In genomic region chr22:37559901-37560681, GRCh38 we compare ENCODE assay signal across 1 cellular context.
TF ChIP-seq lines count a peak whose summit lies in the region.

CDC42EP1 (plus strand) TSS chr22:37560480; CDS start chr22:37566350, 5,870 bp downstream.

TF ChIP-seq in HepG2, 621 proteins besides CTCF, POLR2A, EP300 and RAD21 (continued from another document and continues in another):
- TF ChIP-seq DZIP1 (CRISPR knock-in tag; IDR thresholded peaks at IDR 0.05) (no peak), AHR (CRISPR knock-in tag; IDR thresholded peaks at IDR 0.05) (no peak; the same call in 1 of the 2 replicates), TEAD2 (CRISPR knock-in tag; IDR thresholded peaks at IDR 0.05) (no peak), TGIF2 (CRISPR knock-in tag; IDR thresholded peaks at IDR 0.05) (peak; percentile 17; the same call in 1 of the 2 replicates), NRL (CRISPR knock-in tag; IDR thresholded peaks at IDR 0.05; ENCODE audit: borderline replicate concordance) (peak; percentile 69; the same call in 1 of the 2 replicates), PREB (CRISPR knock-in tag; IDR thresholded peaks at IDR 0.05) (no peak), JUND (CRISPR knock-in tag; IDR thresholded peaks at IDR 0.05) (0 out of 2 replicates have a peak, but pooled peaks have one; percentile 21), ZFYVE20 (CRISPR knock-in tag; IDR thresholded peaks at IDR 0.05; ENCODE audit: borderline replicate concordance, low read depth) (no peak), KMT2B (CRISPR knock-in tag; IDR thresholded peaks at IDR 0.05) (no peak), MEIS1 (CRISPR knock-in tag; IDR thresholded peaks at IDR 0.05; ENCODE audit: borderline replicate concordance) (no peak), SSRP1 (CRISPR knock-in tag; IDR thresholded peaks at IDR 0.05) (0 out of 2 replicates have a peak, but pooled peaks have one; percentile 86), RXRB (CRISPR knock-in tag; IDR thresholded peaks at IDR 0.05; ENCODE audit: borderline replicate concordance) (no peak), PHF20 (CRISPR knock-in tag; IDR thresholded peaks at IDR 0.05) (peak; percentile 53), FLYWCH1 (CRISPR knock-in tag; IDR thresholded peaks at IDR 0.05) (no peak), DR1 (CRISPR knock-in tag; IDR thresholded peaks at IDR 0.05) (no peak), ZNF230 (CRISPR knock-in tag; IDR thresholded peaks at IDR 0.05) (no peak), TRIM24 (CRISPR knock-in tag; IDR thresholded peaks at IDR 0.05) (no peak), ARNT2 (CRISPR knock-in tag; IDR thresholded peaks at IDR 0.05; ENCODE audit: low read depth) (peak; percentile 11; the same call in 1 of the 2 replicates), KDM5A (IDR thresholded peaks at IDR 0.05; ENCODE audit: borderline replicate concordance, low read length) (no peak), MED8 (CRISPR knock-in tag; IDR thresholded peaks at IDR 0.05; ENCODE audit: insufficient replicate concordance) (peak; percentile 45), ZNF556 (CRISPR knock-in tag; IDR thresholded peaks at IDR 0.05; ENCODE audit: borderline replicate concordance) (no peak; the same call in 1 of the 2 replicates), ZNF503 (CRISPR knock-in tag; IDR thresholded peaks at IDR 0.05) (no peak), SOX5 (CRISPR knock-in tag; IDR thresholded peaks at IDR 0.05; ENCODE audit: borderline replicate concordance) (no peak), DNMT3B (CRISPR knock-in tag; conservative IDR thresholded peaks at IDR 0.05) (no peak), SNAPC5 (CRISPR knock-in tag; IDR thresholded peaks at IDR 0.05; ENCODE audit: borderline replicate concordance) (no peak), KDM1A (CRISPR knock-in tag; IDR thresholded peaks at IDR 0.05) (no peak), PRMT3 (CRISPR knock-in tag; IDR thresholded peaks at IDR 0.05; ENCODE audit: borderline replicate concordance, low read depth) (no peak), ARHGAP35 (CRISPR knock-in tag; IDR thresholded peaks at IDR 0.05; ENCODE audit: borderline replicate concordance) (peak; percentile 78; the same call in 1 of the 2 replicates), SALL1 (CRISPR knock-in tag; IDR thresholded peaks at IDR 0.05) (peak; percentile 72), GLI4 (CRISPR knock-in tag; IDR thresholded peaks at IDR 0.05; ENCODE audit: borderline replicate concordance) (no peak), MBD4 (IDR thresholded peaks at IDR 0.05; ENCODE audit: borderline replicate concordance, low read length) (no peak), ZNF639 (CRISPR knock-in tag; conservative IDR thresholded peaks at IDR 0.05) (0 out of 2 replicates have a peak, but pooled peaks have one; percentile 50), MBNL3 (CRISPR knock-in tag; conservative IDR thresholded peaks at IDR 0.05) (no peak), FOSL1 (CRISPR knock-in tag; IDR thresholded peaks at IDR 0.05; ENCODE audit: borderline replicate concordance) (no peak), YEATS2 (CRISPR knock-in tag; IDR thresholded peaks at IDR 0.05; ENCODE audit: borderline replicate concordance) (0 out of 2 replicates have a peak, but pooled peaks have one; percentile 24), ZKSCAN1 (IDR thresholded peaks at IDR 0.05; ENCODE audit: low read length) (no peak)
- TF ChIP-seq, protein P1, sequence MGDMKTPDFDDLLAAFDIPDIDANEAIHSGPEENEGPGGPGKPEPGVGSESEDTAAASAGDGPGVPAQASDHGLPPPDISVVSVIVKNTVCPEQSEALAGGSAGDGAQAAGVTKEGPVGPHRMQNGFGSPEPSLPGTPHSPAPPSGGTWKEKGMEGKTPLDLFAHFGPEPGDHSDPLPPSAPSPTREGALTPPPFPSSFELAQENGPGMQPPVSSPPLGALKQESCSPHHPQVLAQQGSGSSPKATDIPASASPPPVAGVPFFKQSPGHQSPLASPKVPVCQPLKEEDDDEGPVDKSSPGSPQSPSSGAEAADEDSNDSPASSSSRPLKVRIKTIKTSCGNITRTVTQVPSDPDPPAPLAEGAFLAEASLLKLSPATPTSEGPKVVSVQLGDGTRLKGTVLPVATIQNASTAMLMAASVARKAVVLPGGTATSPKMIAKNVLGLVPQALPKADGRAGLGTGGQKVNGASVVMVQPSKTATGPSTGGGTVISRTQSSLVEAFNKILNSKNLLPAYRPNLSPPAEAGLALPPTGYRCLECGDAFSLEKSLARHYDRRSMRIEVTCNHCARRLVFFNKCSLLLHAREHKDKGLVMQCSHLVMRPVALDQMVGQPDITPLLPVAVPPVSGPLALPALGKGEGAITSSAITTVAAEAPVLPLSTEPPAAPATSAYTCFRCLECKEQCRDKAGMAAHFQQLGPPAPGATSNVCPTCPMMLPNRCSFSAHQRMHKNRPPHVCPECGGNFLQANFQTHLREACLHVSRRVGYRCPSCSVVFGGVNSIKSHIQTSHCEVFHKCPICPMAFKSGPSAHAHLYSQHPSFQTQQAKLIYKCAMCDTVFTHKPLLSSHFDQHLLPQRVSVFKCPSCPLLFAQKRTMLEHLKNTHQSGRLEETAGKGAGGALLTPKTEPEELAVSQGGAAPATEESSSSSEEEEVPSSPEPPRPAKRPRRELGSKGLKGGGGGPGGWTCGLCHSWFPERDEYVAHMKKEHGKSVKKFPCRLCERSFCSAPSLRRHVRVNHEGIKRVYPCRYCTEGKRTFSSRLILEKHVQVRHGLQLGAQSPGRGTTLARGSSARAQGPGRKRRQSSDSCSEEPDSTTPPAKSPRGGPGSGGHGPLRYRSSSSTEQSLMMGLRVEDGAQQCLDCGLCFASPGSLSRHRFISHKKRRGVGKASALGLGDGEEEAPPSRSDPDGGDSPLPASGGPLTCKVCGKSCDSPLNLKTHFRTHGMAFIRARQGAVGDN (CRISPR knock-in tag; IDR thresholded peaks at IDR 0.05): peak; percentile 87
- TF ChIP-seq, protein P2, sequence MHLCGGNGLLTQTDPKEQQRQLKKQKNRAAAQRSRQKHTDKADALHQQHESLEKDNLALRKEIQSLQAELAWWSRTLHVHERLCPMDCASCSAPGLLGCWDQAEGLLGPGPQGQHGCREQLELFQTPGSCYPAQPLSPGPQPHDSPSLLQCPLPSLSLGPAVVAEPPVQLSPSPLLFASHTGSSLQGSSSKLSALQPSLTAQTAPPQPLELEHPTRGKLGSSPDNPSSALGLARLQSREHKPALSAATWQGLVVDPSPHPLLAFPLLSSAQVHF (CRISPR knock-in tag; IDR thresholded peaks at IDR 0.05): no peak
- TF ChIP-seq, protein P3, sequence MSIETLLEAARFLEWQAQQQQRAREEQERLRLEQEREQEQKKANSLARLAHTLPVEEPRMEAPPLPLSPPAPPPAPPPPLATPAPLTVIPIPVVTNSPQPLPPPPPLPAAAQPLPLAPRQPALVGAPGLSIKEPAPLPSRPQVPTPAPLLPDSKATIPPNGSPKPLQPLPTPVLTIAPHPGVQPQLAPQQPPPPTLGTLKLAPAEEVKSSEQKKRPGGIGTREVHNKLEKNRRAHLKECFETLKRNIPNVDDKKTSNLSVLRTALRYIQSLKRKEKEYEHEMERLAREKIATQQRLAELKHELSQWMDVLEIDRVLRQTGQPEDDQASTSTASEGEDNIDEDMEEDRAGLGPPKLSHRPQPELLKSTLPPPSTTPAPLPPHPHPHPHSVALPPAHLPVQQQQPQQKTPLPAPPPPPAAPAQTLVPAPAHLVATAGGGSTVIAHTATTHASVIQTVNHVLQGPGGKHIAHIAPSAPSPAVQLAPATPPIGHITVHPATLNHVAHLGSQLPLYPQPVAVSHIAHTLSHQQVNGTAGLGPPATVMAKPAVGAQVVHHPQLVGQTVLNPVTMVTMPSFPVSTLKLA (IDR thresholded peaks at IDR 0.05): no peak
- TF ChIP-seq, protein P4, sequence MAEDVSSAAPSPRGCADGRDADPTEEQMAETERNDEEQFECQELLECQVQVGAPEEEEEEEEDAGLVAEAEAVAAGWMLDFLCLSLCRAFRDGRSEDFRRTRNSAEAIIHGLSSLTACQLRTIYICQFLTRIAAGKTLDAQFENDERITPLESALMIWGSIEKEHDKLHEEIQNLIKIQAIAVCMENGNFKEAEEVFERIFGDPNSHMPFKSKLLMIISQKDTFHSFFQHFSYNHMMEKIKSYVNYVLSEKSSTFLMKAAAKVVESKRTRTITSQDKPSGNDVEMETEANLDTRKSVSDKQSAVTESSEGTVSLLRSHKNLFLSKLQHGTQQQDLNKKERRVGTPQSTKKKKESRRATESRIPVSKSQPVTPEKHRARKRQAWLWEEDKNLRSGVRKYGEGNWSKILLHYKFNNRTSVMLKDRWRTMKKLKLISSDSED (CRISPR knock-in tag; IDR thresholded peaks at IDR 0.05): no peak
- TF ChIP-seq, protein P5, sequence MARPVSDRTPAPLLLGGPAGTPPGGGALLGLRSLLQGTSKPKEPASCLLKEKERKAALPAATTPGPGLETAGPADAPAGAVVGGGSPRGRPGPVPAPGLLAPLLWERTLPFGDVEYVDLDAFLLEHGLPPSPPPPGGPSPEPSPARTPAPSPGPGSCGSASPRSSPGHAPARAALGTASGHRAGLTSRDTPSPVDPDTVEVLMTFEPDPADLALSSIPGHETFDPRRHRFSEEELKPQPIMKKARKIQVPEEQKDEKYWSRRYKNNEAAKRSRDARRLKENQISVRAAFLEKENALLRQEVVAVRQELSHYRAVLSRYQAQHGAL (CRISPR knock-in tag; IDR thresholded peaks at IDR 0.05; ENCODE audit: not compliant biosample characterization): no peak
